ENCODE assay signal across 13 cellular contexts in genomic region chr2:60602388-60602787, GRCh38.
"Had no signal": no experiment of that assay in that cellular context is flagged by ENCODE, and none has a peak within 500 bp of the region (broad histone marks: within the 10 kb centered on the region; RNA-seq: fewer than 3 reads in every experiment).

No MANE protein-coding gene starts in this region.

- DNase-seq: activated naive CD4-positive, alpha-beta T cell treated with Interleukin-2 at 50 U/mL for 16 hours; activated T-cell treated with anti-CD3 and anti-CD28 coated beads for 4 hours; anterior cingulate cortex; brain microvascular endothelial cell; hippocampal formation; kidney; left lung; natural killer cell; stimulated activated CD4-positive, alpha-beta T cell treated with anti-CD3 and anti-CD28 coated beads, Interleukin-2, amount 100 ng/mL, for 48 hours; stimulated activated naive B cell treated with anti-CD40 and anti-IgM and Interleukin-4, amounts not matched to agents 10 μg/mL and 1 μg/mL and 100 μg/mL, for 72 hours; thyroid gland had no signal

- ATAC-seq: activated CD4-positive, CD25-positive, alpha-beta regulatory T cell treated with anti-CD3 and anti-CD28 coated beads, Interleukin-2, amount 50 U/mL, for 24 hours; activated T-helper 17 cell treated with anti-CD3 and anti-CD28 coated beads, Interleukin-2, amount 50 U/mL, for 72 hours; natural killer cell; stimulated activated naive B cell treated with anti-CD40 and anti-IgM and Interleukin-4, amounts not matched to agents 10 μg/mL and 1 μg/mL and 100 μg/mL, for 72 hours had no signal
